In the genomic region with DNA sequence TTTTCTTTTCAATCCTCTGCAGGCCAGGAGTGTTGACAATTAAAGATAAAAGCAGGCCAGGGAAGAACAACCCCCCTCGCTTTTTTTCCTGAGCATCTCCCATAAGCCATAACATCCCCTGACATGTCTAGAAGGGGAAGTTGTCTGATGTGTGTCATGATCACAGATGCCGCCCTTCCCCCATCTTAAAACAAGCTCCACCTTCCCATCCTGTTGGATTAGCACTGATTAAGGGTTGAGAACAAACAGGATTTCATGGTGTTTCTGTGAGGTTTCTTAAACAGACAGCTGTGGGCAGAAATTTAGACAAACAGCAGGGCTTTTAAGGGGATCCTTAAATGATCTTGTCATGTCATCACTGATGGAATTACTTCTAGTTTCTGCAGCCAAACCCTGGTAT, we compare ENCODE assay signal across 21 cellular contexts. TPM values are rescaled to one million over a fixed set of nuclear protein-coding genes. Genes with fewer than 3 reads are reported as not detected.
DNase-seq lines count a peak whose midpoint lies in the region; ATAC-seq, FAIRE-seq and TF ChIP-seq lines count a peak whose summit lies in the region.
"Had no signal": no experiment of that assay in that cellular context is flagged by ENCODE, and none has a peak within 500 bp of the region (broad histone marks: within the 10 kb centered on the region; RNA-seq: fewer than 3 reads in every experiment).

No MANE protein-coding gene starts in this region.

- TF ChIP-seq CTCF in heart right ventricle (IDR thresholded peaks at IDR 0.05) (no peak), right atrium auricular region (IDR thresholded peaks at IDR 0.05) (no peak), foreskin keratinocyte (conservative IDR thresholded peaks at IDR 0.05) (no peak), upper lobe of right lung (IDR thresholded peaks at IDR 0.05) (no peak)

- H3K4me1 ChIP-seq in heart right ventricle (peaks cover 0 to 27% (median 13%) of the 10 kb centered on the region in 9 donors), right atrium auricular region (no peaks in the 10 kb centered on the region), foreskin keratinocyte (no peaks in the 10 kb centered on the region), upper lobe of right lung (peaks cover 3% of the 10 kb centered on the region), small intestine (ENCODE audit: control insufficient read depth in 2 of 2, insufficient read depth in 1 of 2, low read depth in 1 of 2, low read length in 1 of 2) (no peaks in the 10 kb centered on the region)
- H3K4me1 ChIP-seq: A549, SJSA1 had no signal

- DNase-seq in heart right ventricle = no peak
- no peak for DNase-seq in right atrium auricular region (ENCODE audit: low spot score)
- peak; percentile 99 for DNase-seq in NCI-H82 (lab: John Stamatoyannopoulos, UW)
- peak in 1 of 2 donors; percentile 38 for DNase-seq in foreskin keratinocyte
- DNase-seq in upper lobe of right lung = no peak
- DNase-seq in small intestine = no peak
- no peak for DNase-seq in NCI-H774 (lab: John Stamatoyannopoulos, UW)
- DNase-seq: activated CD4-positive, alpha-beta T cell treated with anti-CD3 and anti-CD28 coated beads, Interleukin-2, amount 10 ng/mL, durations not matched to agents 24 days and 14 days; activated gamma-delta T cell treated with Interleukin-2 at 50 U/mL for 16 hours; CD8-positive, alpha-beta T cell; endodermal cell; left colon; NCI-H1436 treated with DMSO at 0.1 percent for 48 hours; stimulated activated naive CD8-positive, alpha-beta T cell treated with anti-CD3 and anti-CD28 coated beads, Interleukin-15, amount 100 ng/mL, for 72 hours had no signal

- H3K36me3 ChIP-seq in heart right ventricle = no peaks in the 10 kb centered on the region
- no peaks in the 10 kb centered on the region for H3K36me3 ChIP-seq in right atrium auricular region
- H3K36me3 ChIP-seq in upper lobe of right lung = no peaks in the 10 kb centered on the region
- no peaks in the 10 kb centered on the region for H3K36me3 ChIP-seq in small intestine (ENCODE audit: control insufficient read depth in 2 of 2, insufficient read depth in 2 of 2, low read length in 2 of 2)
- H3K36me3 ChIP-seq: SJSA1 had no signal

- H3K9me3 ChIP-seq in heart right ventricle (no peaks in the 10 kb centered on the region), right atrium auricular region (no peaks in the 10 kb centered on the region), upper lobe of right lung (no peaks in the 10 kb centered on the region), small intestine (ENCODE audit: control insufficient read depth, low read depth) (no peaks in the 10 kb centered on the region)
- H3K9me3 ChIP-seq: A549, SJSA1 had no signal

- peak in 7 of 8 donors; percentile 15 to 77 (median 68) for ATAC-seq in heart right ventricle
- ATAC-seq in foreskin keratinocyte = peak; percentile 53
- ATAC-seq in upper lobe of right lung = peak; percentile 62
- no peak for ATAC-seq in HG02610 (IDR thresholded peaks at IDR 0.05; ENCODE audit: unreplicated experiment)
- ATAC-seq: A549; CD8-positive, alpha-beta T cell; left colon; stimulated activated naive CD8-positive, alpha-beta T cell treated with anti-CD3 and anti-CD28 coated beads, Interleukin-15, amount 100 ng/mL, for 72 hours had no signal

- WGBS in heart right ventricle, 2 donors = 34 to 41% methylated on average over 2 of the region's 2 CpGs
- 57 to 90% (median 89%) methylated on average over 2 of the region's 2 CpGs for WGBS in small intestine, 3 donors

- no peak for FAIRE-seq in small intestine (lab: Jason Lieb, UNC)
- FAIRE-seq: A549 had no signal

- intact Hi-C loops in heart right ventricle (cut with DNase I) (loop anchor here in 2 of 10 donors (10.0 kb wide), 2 partner anchors 133 to 413 kb away; a partner anchor contains a TSS), upper lobe of right lung (cut with DNase I) (loop anchor here (10.0 kb wide), 1 partner anchor 143 kb away; no protein-coding TSS in a partner anchor)

- no peaks in the 10 kb centered on the region for H3K27me3 ChIP-seq in heart right ventricle
- H3K27me3 ChIP-seq in right atrium auricular region = no peaks in the 10 kb centered on the region
- peaks cover 26% of the 10 kb centered on the region for H3K27me3 ChIP-seq in foreskin keratinocyte
- H3K27me3 ChIP-seq in upper lobe of right lung = no peaks in the 10 kb centered on the region
- H3K27me3 ChIP-seq in small intestine (ENCODE audit: control insufficient read depth in 2 of 2, insufficient read depth in 2 of 2, low read length in 2 of 2) = no peaks in the 10 kb centered on the region
- H3K27me3 ChIP-seq: SJSA1 had no signal

- no peak overlapping the region for H3K4me3 ChIP-seq in heart right ventricle
- H3K4me3 ChIP-seq in right atrium auricular region = no peak overlapping the region
- H3K4me3 ChIP-seq in upper lobe of right lung = no peak overlapping the region
- H3K4me3 ChIP-seq in small intestine (ENCODE audit: low read depth in 1 of 2, low read length in 2 of 2) = no peak overlapping the region
- H3K4me3 ChIP-seq: A549, SJSA1 had no signal

- H3K27ac ChIP-seq in heart right ventricle = peak overlapping the region in 8 of 10 donors; percentile 33 to 68 (median 57)
- H3K27ac ChIP-seq in right atrium auricular region = no peak overlapping the region
- no peak overlapping the region for H3K27ac ChIP-seq in foreskin keratinocyte
- H3K27ac ChIP-seq in upper lobe of right lung = no peak overlapping the region
- H3K27ac ChIP-seq in small intestine (ENCODE audit: low read depth in 1 of 2, low read length in 1 of 2) = no peak overlapping the region
- H3K27ac ChIP-seq: A549, SJSA1 had no signal

RNA-seq across cellular contexts. Expression of a gene that starts 59.4 kb away (rescaled TPM):
- total RNA-seq in heart right ventricle (not detected), right atrium auricular region (not detected), foreskin keratinocyte (not detected in 2 replicates), upper lobe of right lung (not detected)
- polyA plus RNA-seq in heart right ventricle (not detected), foreskin keratinocyte (not detected in 2 replicates), small intestine (not detected)
- total RNA-seq: activated CD4-positive, alpha-beta T cell treated with anti-CD3 and anti-CD28 coated beads, Interleukin-2, amount 10 ng/mL, durations not matched to agents 24 days and 14 days; CD8-positive, alpha-beta T cell; endodermal cell; G401; left colon; OCI-LY7; pulmonary artery endothelial cell; SJSA1; ureter had no signal
- polyA plus RNA-seq: A549 had no signal

Comparison
In these comparisons a context has a peak if more than half of its experiments do, and no peak if none do; other contexts are left out.
1. H3K27ac ChIP-seq: peak in heart right ventricle (8 of 10); none in right atrium auricular region (0 of 2), foreskin keratinocyte (single experiment), upper lobe of right lung (single experiment) and small intestine (0 of 2).